15 cellular contexts compared by ENCODE assay signal in the genomic region with DNA sequence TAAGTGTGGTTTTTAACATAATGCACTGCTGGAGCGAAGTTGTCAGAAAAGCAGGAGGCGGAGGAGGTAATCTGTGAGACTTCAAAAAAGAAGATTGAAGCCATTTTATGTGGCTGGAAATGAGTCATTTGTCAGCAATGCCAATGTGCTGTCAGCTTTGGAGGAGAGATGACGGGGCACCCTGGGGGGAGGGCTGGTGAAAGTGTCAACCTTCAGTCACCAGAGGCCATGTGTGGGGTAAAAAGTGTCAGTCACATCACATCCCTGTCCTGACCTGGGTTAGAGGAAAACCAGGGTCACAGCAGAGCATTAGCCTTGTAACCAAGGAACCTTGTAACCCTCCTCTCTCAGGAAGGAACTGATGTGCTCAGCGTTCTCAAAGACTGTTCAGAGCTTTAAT. TPM values are rescaled to one million over a fixed set of nuclear protein-coding genes. Genes with fewer than 3 reads are reported as not detected.
A peak's percentile ranks its signal among the peaks of the same experiment; 100 is the strongest.
DNase-seq lines count a peak whose midpoint lies in the region; ATAC-seq and FAIRE-seq lines count a peak whose summit lies in the region.
"Had no signal": no experiment of that assay in that cellular context is flagged by ENCODE, and none has a peak within 500 bp of the region (broad histone marks: within the 10 kb centered on the region; RNA-seq: fewer than 3 reads in every experiment).

No MANE protein-coding gene starts in this region.

- no peak overlapping the region for H3K4me3 Mint-ChIP-seq in T-helper 17 cell
- H3K4me3 Mint-ChIP-seq: dendritic cell treated with granulocyte-macrophage colony-stimulating factor and Interleukin-4, amounts not matched to agents 40 ng/mL and 50 ng/mL, for 4 days; naive thymus-derived CD8-positive, alpha-beta T cell; stimulated activated naive CD8-positive, alpha-beta T cell treated with anti-CD3 and anti-CD28 coated beads, Interleukin-15, Interleukin-2, amounts not matched to agents 100 ng/mL and 50 ng/mL, for 24 hours had no signal

- H3K9me3 ChIP-seq in T-helper 17 cell (ENCODE audit: control insufficient read depth, low read length, poor library complexity, severe bottlenecking), result no peaks in the 10 kb centered on the region
- H3K9me3 ChIP-seq: BLaER1 treated with 17β-estradiol and CSF1 and Interleukin-3, amounts not matched to agents 10 nM and 100 nM had no signal

- H3K4me1 Mint-ChIP-seq in T-helper 17 cell, result no peaks in the 10 kb centered on the region
- H3K4me1 Mint-ChIP-seq: naive thymus-derived CD8-positive, alpha-beta T cell had no signal

- H3K36me3 Mint-ChIP-seq in T-helper 17 cell (ENCODE audit: low read depth), result peaks cover 2% of the 10 kb centered on the region
- H3K36me3 Mint-ChIP-seq: naive thymus-derived CD8-positive, alpha-beta T cell had no signal

- no peak overlapping the region for H3K27ac Mint-ChIP-seq in T-helper 17 cell
- H3K27ac Mint-ChIP-seq: dendritic cell treated with granulocyte-macrophage colony-stimulating factor and Interleukin-4, amounts not matched to agents 40 ng/mL and 50 ng/mL, for 4 days; stimulated activated naive CD8-positive, alpha-beta T cell treated with anti-CD3 and anti-CD28 coated beads, Interleukin-15, Interleukin-2, amounts not matched to agents 100 ng/mL and 50 ng/mL, for 24 hours had no signal

- peaks cover 23% of the 10 kb centered on the region for H3K27me3 Mint-ChIP-seq in T-helper 17 cell
- H3K27me3 Mint-ChIP-seq: dendritic cell treated with granulocyte-macrophage colony-stimulating factor and Interleukin-4, amounts not matched to agents 40 ng/mL and 50 ng/mL, for 4 days had no signal

- peak; percentile 6 for DNase-seq in stimulated activated CD4-positive, alpha-beta T cell treated with anti-CD3 and anti-CD28 coated beads, Interleukin-15, amount 100 ng/mL, for 24 hours
- no peak for DNase-seq in stimulated activated CD4-positive, alpha-beta T cell treated with anti-CD3 and anti-CD28 coated beads, Interleukin-2, amount 100 ng/mL, for 48 hours
- DNase-seq in T1000 (lab: John Stamatoyannopoulos, UW), result peak; percentile 24
- peak; percentile 16 for DNase-seq in hepatic stellate cell (ENCODE audit: low spot score)
- peak; percentile 45 for DNase-seq in urothelium cell line (ENCODE audit: low spot score)
- no peak for DNase-seq in T-helper 17 cell
- DNase-seq in germinal center (ENCODE audit: low spot score), result no peak
- DNase-seq: GOT3; naive thymus-derived CD8-positive, alpha-beta T cell; RPMI8226; WERI-Rb-1 had no signal

- FAIRE-seq in urothelium cell line (lab: Jason Lieb, UNC), result no peak

- ATAC-seq in GM18858 (IDR thresholded peaks at IDR 0.05; ENCODE audit: unreplicated experiment) (no peak), T-helper 17 cell (no peak)
- ATAC-seq: naive thymus-derived CD8-positive, alpha-beta T cell had no signal

RNA-seq across cellular contexts. Expression of a gene that starts 59.1 kb away (rescaled TPM):
- total RNA-seq in T-helper 17 cell, result 1 to 10 TPM in 1 of 2 donors, under 1 TPM in 1; 0.39 to 1.8 TPM

Comparison
In these comparisons a context has a peak if more than half of its experiments do, and no peak if none do; other contexts are left out.
1. DNase-seq: peak in stimulated activated CD4-positive, alpha-beta T cell treated with anti-CD3 and anti-CD28 coated beads, Interleukin-15, amount 100 ng/mL, for 24 hours (single experiment), T1000 (single experiment), hepatic stellate cell (single experiment) and urothelium cell line (single experiment); none in stimulated activated CD4-positive, alpha-beta T cell treated with anti-CD3 and anti-CD28 coated beads, Interleukin-2, amount 100 ng/mL, for 48 hours (0 of 2), T-helper 17 cell (0 of 3) and germinal center (single experiment).